ENCODE assay signal across 28 cellular contexts in genomic region chr9:29006603-29007002, GRCh38.
DNase-seq lines count a peak whose midpoint lies in the region; ATAC-seq and TF ChIP-seq lines count a peak whose summit lies in the region.
"Had no signal": no experiment of that assay in that cellular context is flagged by ENCODE, and none has a peak within 500 bp of the region (broad histone marks: within the 10 kb centered on the region; RNA-seq: fewer than 3 reads in every experiment).

No MANE protein-coding gene starts in this region.

- H3K27ac ChIP-seq in RWPE2 (ENCODE audit: poor library complexity, severe bottlenecking) = no peak overlapping the region
- H3K27ac ChIP-seq: gastrocnemius medialis, GM23248, HL-60 had no signal

- peak; percentile 61 for ATAC-seq in RWPE2 (ENCODE audit: low read depth)
- ATAC-seq: activated T-cell treated with anti-CD3 and anti-CD28 coated beads, Interleukin-2, amount 50 U/mL, for 4 hours; gastrocnemius medialis; GM12878; left ventricle myocardium superior; Right ventricle myocardium inferior; sciatic nerve; stimulated activated effector memory CD8-positive, alpha-beta T cell treated with anti-CD3 and anti-CD28 coated beads, Interleukin-12 subunit alpha, Interleukin-12 subunit beta, amount 100 ng/mL, for 72 hours; WTC11 had no signal

- no peaks in the 10 kb centered on the region for H3K36me3 ChIP-seq in RWPE2 (ENCODE audit: low read depth)
- H3K36me3 ChIP-seq: BE2C, gastrocnemius medialis had no signal

- H3K9me3 ChIP-seq in RWPE2 (ENCODE audit: severe bottlenecking) = no peaks in the 10 kb centered on the region
- H3K9me3 ChIP-seq: BE2C, gastrocnemius medialis had no signal

- in situ Hi-C loops in GM13976 (cut with MboI; ENCODE audit: low sequenced_read_pairs, unreplicated experiment) = no loop called here

- no peak overlapping the region for H3K4me3 ChIP-seq in RWPE2 (ENCODE audit: severe bottlenecking)
- H3K4me3 ChIP-seq: gastrocnemius medialis, GM12878, GM23248 had no signal

- TF ChIP-seq CTCF in RWPE2 (IDR thresholded peaks at IDR 0.05; ENCODE audit: poor library complexity, severe bottlenecking) (no peak), GM13976 (IDR thresholded peaks at IDR 0.05; ENCODE audit: borderline replicate concordance, control extremely low read depth, extremely low read depth, insufficient read depth, missing control alignments) (no peak)

- H3K27me3 ChIP-seq in RWPE2 (ENCODE audit: insufficient read depth, poor library complexity, severe bottlenecking) = no peaks in the 10 kb centered on the region
- H3K27me3 ChIP-seq: BE2C, gastrocnemius medialis had no signal

- H3K4me1 ChIP-seq in RWPE2 (ENCODE audit: insufficient read depth, poor library complexity, severe bottlenecking) = no peaks in the 10 kb centered on the region
- H3K4me1 ChIP-seq: BE2C, gastrocnemius medialis had no signal

- DNase-seq in NCI-H748 (lab: John Stamatoyannopoulos, UW; ENCODE audit: unreplicated experiment) (peak; percentile 17), NCI-H748 treated with DMSO at 0.1 percent for 48 hours (lab: John Stamatoyannopoulos, UW) (no peak), NCI-H1092 (lab: John Stamatoyannopoulos, UW) (peak; percentile 16), RWPE2 (ENCODE audit: low spot score) (no peak), left kidney (ENCODE audit: low read depth, low spot score) (peak; percentile 30), C1 segment of cervical spinal cord (lab: John Stamatoyannopoulos, UW) (no peak), head of caudate nucleus (no peak), GM13976 (ENCODE audit: low spot score) (no peak)
- DNase-seq: ACHN; activated CD4-positive, alpha-beta T cell treated with anti-CD3 and anti-CD28 coated beads, Interleukin-2, amount 50 U/mL, for 1 hour; activated naive CD4-positive, alpha-beta T cell; activated T-cell treated with anti-CD3 and anti-CD28 coated beads, Interleukin-2, amount 50 U/mL, for 4 hours; BE2C; gastrocnemius medialis; GM23248; hippocampal formation; left ventricle myocardium superior; NCI-H774; posterior cingulate gyrus; stimulated activated CD4-positive, alpha-beta T cell treated with anti-CD3 and anti-CD28 coated beads, Interleukin-12 subunit alpha, Interleukin-12 subunit beta, amount 100 ng/mL, for 4 hours; stimulated activated CD4-positive, alpha-beta T cell treated with anti-CD3 and anti-CD28 coated beads, Interleukin-4, amount 100 ng/mL, for 24 hours; T1000 had no signal

- intact Hi-C loops in head of caudate nucleus (cut with DNase I) = no loop called here

Comparison
In these comparisons a context has a peak if more than half of its experiments do, and no peak if none do; other contexts are left out.
1. DNase-seq: peak in NCI-H748 (single experiment), NCI-H1092 (single experiment) and left kidney (single experiment); none in NCI-H748 treated with DMSO at 0.1 percent for 48 hours (single experiment), RWPE2 (single experiment), C1 segment of cervical spinal cord (0 of 14), head of caudate nucleus (0 of 42) and GM13976 (single experiment).